In genomic region chr10:49140306-49141175, GRCh38 we compare ENCODE assay signal across 28 cellular contexts. TPM values are rescaled to one million over a fixed set of nuclear protein-coding genes. Genes with fewer than 3 reads are reported as not detected.
DNase-seq lines count a peak whose midpoint lies in the region; ATAC-seq and TF ChIP-seq lines count a peak whose summit lies in the region.
"Had no signal": no experiment of that assay in that cellular context is flagged by ENCODE, and none has a peak within 500 bp of the region (broad histone marks: within the 10 kb centered on the region; RNA-seq: fewer than 3 reads in every experiment).

No MANE protein-coding gene starts in this region.

- no peaks in the 10 kb centered on the region for H3K27me3 ChIP-seq in mammary epithelial cell (ENCODE audit: insufficient read depth, low read length)
- H3K27me3 ChIP-seq in SJSA1 (replicated peaks) = no peaks in the 10 kb centered on the region
- no peaks in the 10 kb centered on the region for H3K27me3 ChIP-seq in lower lobe of right lung (ENCODE audit: low read depth)
- H3K27me3 ChIP-seq in vagina = no peaks in the 10 kb centered on the region
- no peaks in the 10 kb centered on the region for H3K27me3 ChIP-seq in right lobe of liver
- H3K27me3 ChIP-seq: BLaER1 treated with 17β-estradiol and CSF1 and Interleukin-3, amounts not matched to agents 10 nM and 100 nM; neutrophil; SJCRH30; stomach; transverse colon had no signal

- H3K9ac ChIP-seq in mammary epithelial cell (ENCODE audit: insufficient read depth, low read length) = no peak overlapping the region

- TF ChIP-seq POLR2A in vagina (IDR thresholded peaks at IDR 0.05) (no peak), right lobe of liver (IDR thresholded peaks at IDR 0.05) (no peak)

- H3K4me1 ChIP-seq in mammary epithelial cell (ENCODE audit: insufficient read depth, low read length) = no peaks in the 10 kb centered on the region
- peaks cover 60% of the 10 kb centered on the region for H3K4me1 ChIP-seq in SJSA1 (replicated peaks)
- peaks cover 14% of the 10 kb centered on the region for H3K4me1 ChIP-seq in lower lobe of right lung
- H3K4me1 ChIP-seq in vagina = peaks cover 40% of the 10 kb centered on the region
- no peaks in the 10 kb centered on the region for H3K4me1 ChIP-seq in right lobe of liver

- H3K4me3 ChIP-seq in mammary epithelial cell (replicated peaks in 1 of 3; ENCODE audit: insufficient read depth in 1 of 3, low read depth in 2 of 3, low read length in 3 of 3) (no peak overlapping the region), SJSA1 (no peak overlapping the region), lower lobe of right lung (no peak overlapping the region), vagina (no peak overlapping the region), right lobe of liver (no peak overlapping the region)
- H3K4me3 ChIP-seq: BLaER1 treated with 17β-estradiol and CSF1 and Interleukin-3, amounts not matched to agents 10 nM and 100 nM; mucosa of descending colon; SJCRH30; stomach; transverse colon had no signal

- no peaks in the 10 kb centered on the region for H3K4me1 Mint-ChIP-seq in MCF 10A (ENCODE audit: insufficient read depth, unreplicated experiment)
- H3K4me1 Mint-ChIP-seq: activated naive CD4-positive, alpha-beta T cell treated with anti-CD3 and anti-CD28 coated beads, Interleukin-2, amount 50 U/mL, for 24 hours had no signal

- H3K27me3 Mint-ChIP-seq in MCF 10A (ENCODE audit: insufficient read depth, unreplicated experiment) = peaks cover 14% of the 10 kb centered on the region

- no peak overlapping the region for H3K4me2 ChIP-seq in mammary epithelial cell (ENCODE audit: insufficient read depth, low read depth, low read length)

- dilution Hi-C loops in mammary epithelial cell (cut with HindIII; ENCODE audit: low sequenced_read_pairs) = no loop called here

- H3K36me3 ChIP-seq in mammary epithelial cell (ENCODE audit: insufficient read depth, low read length) (no peaks in the 10 kb centered on the region), SJSA1 (no peaks in the 10 kb centered on the region), lower lobe of right lung (no peaks in the 10 kb centered on the region), vagina (no peaks in the 10 kb centered on the region), right lobe of liver (no peaks in the 10 kb centered on the region)
- H3K36me3 ChIP-seq: BLaER1 treated with 17β-estradiol and CSF1 and Interleukin-3, amounts not matched to agents 10 nM and 100 nM; neutrophil; SJCRH30; stomach; transverse colon had no signal

- intact Hi-C loops in MCF 10A (cut with micrococcal nuclease) (no loop called here), mammary epithelial cell (cut with micrococcal nuclease) (no loop called here), lower lobe of right lung (cut with DNase I) (no loop called here), vagina (cut with DNase I) (no loop called here), right lobe of liver (cut with DNase I) (no loop called here)

- no peaks in the 10 kb centered on the region for H3K36me3 Mint-ChIP-seq in MCF 10A (ENCODE audit: insufficient read depth, unreplicated experiment)
- H3K36me3 Mint-ChIP-seq: activated naive CD4-positive, alpha-beta T cell treated with anti-CD3 and anti-CD28 coated beads, Interleukin-2, amount 50 U/mL, for 24 hours had no signal

- WGBS in mammary epithelial cell (ENCODE audit: low coverage, missing lambda C conversion rate) = 73% methylated on average over 4 of the region's 5 CpGs
- 60% methylated on average over 1 of the region's 5 CpGs for WGBS in right lobe of liver (ENCODE audit: insufficient coverage, low coverage, low lambda C conversion rate, missing lambda C conversion rate)

- TF ChIP-seq CTCF in MCF 10A (IDR thresholded peaks at IDR 0.05; ENCODE audit: unreplicated experiment) (no peak), mammary epithelial cell (conservative IDR thresholded peaks at IDR 0.05 in 1 of 2, IDR thresholded peaks at IDR 0.05 in 1 of 2; ENCODE audit: extremely low read depth in 1 of 2, insufficient read depth in 1 of 2, low read depth in 1 of 2, low read length in 2 of 2) (no peak), lower lobe of right lung (IDR thresholded peaks at IDR 0.05) (no peak), vagina (IDR thresholded peaks at IDR 0.05) (no peak), GM13977 (IDR thresholded peaks at IDR 0.05; ENCODE audit: extremely low read depth, insufficient read depth, missing control alignments) (no peak), right lobe of liver (IDR thresholded peaks at IDR 0.05) (no peak)

- H2AFZ ChIP-seq in mammary epithelial cell (ENCODE audit: low read depth, low read length) = no peak overlapping the region

- POLR2A ChIA-PET in MCF 10A (lab: Yijun Ruan, JAX) = interaction anchor here (0.6 kb wide), 1 partner anchor 483 kb away, joined by 3 read pairs; no protein-coding TSS in a partner anchor

- in situ Hi-C loops in mammary epithelial cell (cut with MboI; ENCODE audit: low sequenced_read_pairs in 2 of 2) = no loop called here
- in situ Hi-C loops in GM13977 (cut with MboI; ENCODE audit: low pct_unique_long_range_greater_than_20kb, low sequenced_read_pairs, unreplicated experiment) = no loop called here

- H3K9me3 ChIP-seq in mammary epithelial cell (replicated peaks; ENCODE audit: insufficient read depth, low read length) (no peaks in the 10 kb centered on the region), SJSA1 (replicated peaks) (no peaks in the 10 kb centered on the region), lower lobe of right lung (no peaks in the 10 kb centered on the region), vagina (no peaks in the 10 kb centered on the region), right lobe of liver (no peaks in the 10 kb centered on the region)
- H3K9me3 ChIP-seq: mucosa of descending colon, neutrophil, SJCRH30, stomach, transverse colon had no signal

- H3K9me3 Mint-ChIP-seq in MCF 10A (ENCODE audit: unreplicated experiment) = no peaks in the 10 kb centered on the region
- H3K9me3 Mint-ChIP-seq: activated naive CD4-positive, alpha-beta T cell treated with anti-CD3 and anti-CD28 coated beads, Interleukin-2, amount 50 U/mL, for 24 hours had no signal

- ATAC-seq in lower lobe of right lung = no peak
- ATAC-seq in right lobe of liver = no peak
- ATAC-seq: left ventricle myocardium superior had no signal

- CTCF ChIA-PET in MCF 10A (lab: Yijun Ruan, JAX) (interaction anchor here (1.4 kb wide), 1 partner anchor 482 kb away, joined by 4 read pairs; no protein-coding TSS in a partner anchor), mammary epithelial cell (lab: Charles Lee; ENCODE audit: low non-redundant PET) (interaction anchor here (0.5 kb wide), 1 partner anchor 287 kb away, joined by 4 read pairs; no protein-coding TSS in a partner anchor)

- H3K27ac Mint-ChIP-seq in MCF 10A (ENCODE audit: low read depth, unreplicated experiment) = no peak overlapping the region
- H3K27ac Mint-ChIP-seq: activated naive CD4-positive, alpha-beta T cell treated with anti-CD3 and anti-CD28 coated beads, Interleukin-2, amount 50 U/mL, for 24 hours; activated T-cell treated with anti-CD3 and anti-CD28 coated beads, Interleukin-2, amount 50 U/mL, for 72 hours had no signal

- BruUV-seq in MCF 10A (replicated peaks; lab: Mats Ljungman, UMichigan) (no TSS peak), mammary epithelial cell (replicated peaks; lab: Mats Ljungman, UMichigan) (no TSS peak)

- DNase-seq in MCF 10A (ENCODE audit: unreplicated experiment) (peak; percentile 8), mammary epithelial cell (no peak), SJSA1 (ENCODE audit: low read depth in 1 of 2, low spot score in 2 of 2) (no peak), lower lobe of right lung (no peak), vagina (ENCODE audit: extremely low spot score in 2 of 2) (no peak), NCI-H2196 treated with DMSO at 0.1 percent for 48 hours (lab: John Stamatoyannopoulos, UW; ENCODE audit: unreplicated experiment) (no peak), GM13977 (ENCODE audit: low spot score) (no peak), right lobe of liver (no peak)
- DNase-seq: activated CD4-positive, alpha-beta T cell treated with anti-CD3 and anti-CD28 coated beads for 1 hour; foreskin melanocyte; hypothalamus; left ventricle myocardium superior; mucosa of descending colon; NCI-H1048; NCI-H187 treated with DMSO at 0.1 percent for 48 hours; NCI-H345; SJCRH30; stomach; T-helper 1 cell; transverse colon had no signal

- no peak overlapping the region for H3K27ac ChIP-seq in mammary epithelial cell (ENCODE audit: insufficient read depth, low read depth, low read length)
- H3K27ac ChIP-seq in SJSA1 = peak overlapping the region; percentile 93
- H3K27ac ChIP-seq in lower lobe of right lung = peak overlapping the region; percentile 65
- peak overlapping the region; percentile 81 for H3K27ac ChIP-seq in vagina
- no peak overlapping the region for H3K27ac ChIP-seq in right lobe of liver
- H3K27ac ChIP-seq: neutrophil had no signal

- no peak overlapping the region for H3K4me3 Mint-ChIP-seq in MCF 10A (ENCODE audit: unreplicated experiment)
- H3K4me3 Mint-ChIP-seq: activated naive CD4-positive, alpha-beta T cell treated with anti-CD3 and anti-CD28 coated beads, Interleukin-2, amount 50 U/mL, for 24 hours; activated T-cell treated with anti-CD3 and anti-CD28 coated beads, Interleukin-2, amount 50 U/mL, for 72 hours had no signal

- no peaks in the 10 kb centered on the region for H4K20me1 ChIP-seq in mammary epithelial cell (ENCODE audit: insufficient read depth, low read length)
- H4K20me1 ChIP-seq: BLaER1 treated with 17β-estradiol and CSF1 and Interleukin-3, amounts not matched to agents 10 nM and 100 nM had no signal

- no peaks in the 10 kb centered on the region for H3K79me2 ChIP-seq in mammary epithelial cell (ENCODE audit: insufficient read depth, low read length)

RNA-seq across cellular contexts. Expression of gene FAM170B, which starts 6.7 kb away (rescaled TPM):
- total RNA-seq in MCF 10A (2022) (not detected in 2 replicates), mammary epithelial cell (not detected), lower lobe of right lung (not detected), vagina (not detected), right lobe of liver (not detected)
- not detected for polyA plus RNA-seq in mammary epithelial cell
- not detected for polyA minus RNA-seq in mammary epithelial cell
- not detected in 2 replicates for total RNA-seq in SJSA1 (2014; rRNA removed; shearing (Covaris generic))
- total RNA-seq: aorta, epithelial cell of proximal tubule, HT-29, left ventricle myocardium superior, mucosa of descending colon, renal cortical epithelial cell, SJCRH30, stomach, transverse colon had no signal
- polyA plus RNA-seq: aorta, stomach had no signal

RNA-seq across cellular contexts. Expression of gene VSTM4, which starts 25.2 kb away (rescaled TPM):
- total RNA-seq in MCF 10A (2022) = not detected in 2 replicates
- total RNA-seq in mammary epithelial cell = under 1 TPM in 1 of 2 donors, not detected in 1; under 0.01 TPM
- polyA plus RNA-seq in mammary epithelial cell = not detected
- not detected for polyA minus RNA-seq in mammary epithelial cell
- total RNA-seq in SJSA1 (2014; rRNA removed; shearing (Covaris generic)) = 1.8 and 3.7 TPM in 2 replicates
- total RNA-seq in lower lobe of right lung = 18.7 TPM
- 14.0 TPM for total RNA-seq in vagina
- 1 to 10 TPM; 2.1 to 6.6 (median 3.1) TPM for total RNA-seq in right lobe of liver
- total RNA-seq: HT-29 had no signal

RNA-seq across cellular contexts. Expression of gene TMEM273, which starts 47.6 kb away (rescaled TPM):
- total RNA-seq in MCF 10A (2022) (not detected in 2 replicates), mammary epithelial cell (not detected), lower lobe of right lung (48.5 TPM), vagina (17.9 TPM), right lobe of liver (1 to 10 TPM in 5 of 6 experiments, under 1 TPM in 1; 0.86 to 5.3 (median 2.3) TPM)
- not detected for polyA plus RNA-seq in mammary epithelial cell
- polyA minus RNA-seq in mammary epithelial cell = not detected
- total RNA-seq in SJSA1 (2014; rRNA removed; shearing (Covaris generic)) = not detected in 2 replicates
- total RNA-seq: epithelial cell of proximal tubule, HT-29, renal cortical epithelial cell had no signal

Comparison
In these comparisons a context has a peak if more than half of its experiments do, and no peak if none do; other contexts are left out.
1. H3K27ac ChIP-seq: peak in SJSA1 (single experiment), lower lobe of right lung (single experiment) and vagina (single experiment); none in mammary epithelial cell (single experiment) and right lobe of liver (0 of 3).